In the genomic region with DNA sequence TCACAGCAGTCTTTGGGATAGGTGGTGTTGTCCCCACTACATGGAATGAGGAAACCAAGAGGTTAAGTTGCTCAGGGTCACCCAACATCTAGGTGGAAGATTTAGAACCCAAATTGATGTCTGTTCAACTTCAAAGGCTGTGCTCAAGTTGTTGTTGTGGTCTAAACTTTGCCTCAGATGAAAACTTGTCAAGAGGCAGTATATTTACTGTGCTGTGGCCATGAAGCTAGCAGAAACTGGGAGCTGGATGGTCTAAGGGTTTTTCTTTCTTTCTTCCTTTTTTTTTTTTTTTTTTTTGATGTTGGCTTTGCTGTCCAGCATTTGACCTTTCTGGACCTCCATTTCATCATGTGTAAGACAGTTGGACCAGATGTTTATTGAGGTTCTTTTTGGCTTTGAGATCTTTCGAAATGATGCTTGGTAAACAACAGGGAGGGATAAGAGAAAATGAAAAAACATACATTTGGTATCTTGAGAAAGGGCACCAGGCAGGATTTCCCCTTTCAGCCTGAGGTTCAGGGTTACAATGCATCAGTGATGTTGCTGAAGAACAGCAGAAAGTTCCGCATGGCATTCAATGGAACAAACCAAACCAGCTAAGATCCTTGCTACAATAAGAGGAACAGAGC, we compare ENCODE assay signal across 1 cellular context.
TF ChIP-seq lines count a peak whose summit lies in the region.

No MANE protein-coding gene starts in this region.

TF ChIP-seq in HepG2, 621 proteins besides CTCF, POLR2A, EP300 and RAD21:
- TF ChIP-seq CBX1 (IDR thresholded peaks at IDR 0.05; ENCODE audit: low read depth) (no peak), TCF7 (IDR thresholded peaks at IDR 0.05; ENCODE audit: low read depth) (peak; percentile 23; the same call in 1 of the 2 replicates), AHDC1 (CRISPR knock-in tag; IDR thresholded peaks at IDR 0.05; ENCODE audit: borderline replicate concordance) (0 out of 2 replicates have a peak, but pooled peaks have one; percentile 8), REST (IDR thresholded peaks at IDR 0.05; ENCODE audit: borderline replicate concordance in 1 of 2, low read depth in 1 of 2, low read length in 2 of 2) (0 out of 4 replicates have a peak, but pooled peaks of 1 of the 2 experiments have one; percentile 16), ZBTB49 (CRISPR knock-in tag; IDR thresholded peaks at IDR 0.05; ENCODE audit: borderline replicate concordance) (no peak), SP2 (CRISPR knock-in tag; IDR thresholded peaks at IDR 0.05) (no peak), CREM (IDR thresholded peaks at IDR 0.05) (peak; percentile 60; the same call in 1 of the 2 replicates), CREM (CRISPR knock-in tag; IDR thresholded peaks at IDR 0.05) (no peak), ZNF282 (IDR thresholded peaks at IDR 0.05; ENCODE audit: partially characterized antibody) (no peak), FOXP1 (IDR thresholded peaks at IDR 0.05) (no peak), FOXP1 (CRISPR knock-in tag; IDR thresholded peaks at IDR 0.05) (peak; percentile 13; the same call in 1 of the 2 replicates), ZNF777 (CRISPR knock-in tag; IDR thresholded peaks at IDR 0.05) (no peak), FOXA1 (IDR thresholded peaks at IDR 0.05) (no peak), FOXA1 (CRISPR knock-in tag; IDR thresholded peaks at IDR 0.05) (peak; percentile 33; the same call in 1 of the 2 replicates), MEF2D (CRISPR knock-in tag; IDR thresholded peaks at IDR 0.05) (no peak), TCF7L2 (IDR thresholded peaks at IDR 0.05; ENCODE audit: low read depth, low read length) (peak; percentile 56; the same call in 1 of the 2 replicates), ZNF770 (CRISPR knock-in tag; IDR thresholded peaks at IDR 0.05) (no peak), GATAD2A (CRISPR knock-in tag; IDR thresholded peaks at IDR 0.05) (peak; percentile 36; the same call in 1 of the 2 replicates), NCOA2 (CRISPR knock-in tag; IDR thresholded peaks at IDR 0.05) (0 out of 2 replicates have a peak, but pooled peaks have one; percentile 36), ATF7-NPFF (CRISPR knock-in tag; IDR thresholded peaks at IDR 0.05; ENCODE audit: low read depth) (no peak), FOXP4 (CRISPR knock-in tag; IDR thresholded peaks at IDR 0.05) (peak; percentile 51; the same call in 1 of the 2 replicates), NR2F6 (IDR thresholded peaks at IDR 0.05) (peak; percentile 63), NR2F6 (CRISPR knock-in tag; IDR thresholded peaks at IDR 0.05) (no peak), MED1 (CRISPR knock-in tag; IDR thresholded peaks at IDR 0.05) (0 out of 2 replicates have a peak, but pooled peaks have one; percentile 18)
TF ChIP-seq in HepG2: peak in this region for 12.
